22 cellular contexts compared by ENCODE assay signal in genomic region chr19:40630571-40631160, GRCh38. TPM values are rescaled to one million over a fixed set of nuclear protein-coding genes. Genes with fewer than 3 reads are reported as not detected.
A peak's percentile ranks its signal among the peaks of the same experiment; 100 is the strongest.
DNase-seq lines count a peak whose midpoint lies in the region; ATAC-seq, FAIRE-seq and TF ChIP-seq lines count a peak whose summit lies in the region.
"Had no signal": no experiment of that assay in that cellular context is flagged by ENCODE, and none has a peak within 500 bp of the region (broad histone marks: within the 10 kb centered on the region; RNA-seq: fewer than 3 reads in every experiment).

No MANE protein-coding gene starts in this region.

- H4K8ac ChIP-seq in mesenchymal stem cell (ENCODE audit: low read length), result peak overlapping the region; percentile 39

- H3K36me3 ChIP-seq in ascending aorta (peaks cover 34 to 35% of the 10 kb centered on the region in 2 donors), mesenchymal stem cell (ENCODE audit: control insufficient read depth in 1 of 2, insufficient read depth in 2 of 2, low read depth in 1 of 2, low read length in 2 of 2) (peaks cover 13 to 33% of the 10 kb centered on the region in 2 experiments)

- WGBS in A549 (ENCODE audit: missing lambda C conversion rate), result 73% methylated on average over 16 of the region's 16 CpGs
- WGBS in mesenchymal stem cell, result 92% methylated on average over 13 of the region's 16 CpGs

- H3K79me1 ChIP-seq in mesenchymal stem cell (replicated peaks; ENCODE audit: low read length, poor library complexity, severe bottlenecking), result no peaks in the 10 kb centered on the region

- CTCF ChIA-PET in A549 (lab: Yijun Ruan, JAX), result interaction anchor here (0.6 to 14.9 kb wide), 14 partner anchors 10 to 279 kb away, joined by 3 to 423 read pairs (median 3); partner anchors contain the start of gene LTBP4

- H3K9ac ChIP-seq in mesenchymal stem cell (ENCODE audit: low read length), result no peak overlapping the region
- H3K9ac ChIP-seq: GM23248 had no signal

- H3K18ac ChIP-seq in mesenchymal stem cell (ENCODE audit: low read depth in 1 of 2, low read length in 2 of 2), result peak overlapping the region in 1 of 2 experiments; percentile 5

- H2BK5ac ChIP-seq in mesenchymal stem cell (ENCODE audit: low read depth, low read length, poor library complexity, severe bottlenecking), result no peak overlapping the region

- TF ChIP-seq EP300 in A549 (IDR thresholded peaks at IDR 0.05), result no peak

- peak; percentile 39 for DNase-seq in NCI-H2227 treated with DMSO at 0.1 percent for 48 hours (lab: John Stamatoyannopoulos, UW)
- no peak for DNase-seq in NCI-H2227 (lab: John Stamatoyannopoulos, UW; ENCODE audit: unreplicated experiment)
- DNase-seq in A549 (ENCODE audit: low read depth in 1 of 2, low spot score in 1 of 2), result no peak
- DNase-seq in ascending aorta (ENCODE audit: low spot score in 2 of 2), result no peak
- no peak for DNase-seq in mesenchymal stem cell
- DNase-seq in NCI-H2196 (lab: John Stamatoyannopoulos, UW; ENCODE audit: unreplicated experiment), result no peak
- no peak for DNase-seq in NCI-H69 (lab: John Stamatoyannopoulos, UW)
- DNase-seq: CD8-positive, alpha-beta T cell; DMS79 treated with DMSO at 0.1 percent for 48 hours; GM23248; NCI-H1105; NCI-H1694 treated with DMSO at 0.1 percent for 48 hours; NCI-H2107; NCI-H526 treated with DMSO at 0.1 percent for 48 hours; NK-92 treated with Interleukin-12 subunit alpha and Interleukin-12 subunit beta, amount 100 ng/mL, for 24 hours had no signal

- ATAC-seq in A549, result no peak
- ATAC-seq in HG03460 (IDR thresholded peaks at IDR 0.05; ENCODE audit: unreplicated experiment), result no peak
- ATAC-seq: CD8-positive, alpha-beta T cell; GM12878 had no signal

- no peak for TF ChIP-seq CTCF in A549 (IDR thresholded peaks at IDR 0.05)
- no peak for TF ChIP-seq CTCF in ascending aorta (IDR thresholded peaks at IDR 0.05)

- no peak overlapping the region for H3K23ac ChIP-seq in mesenchymal stem cell (ENCODE audit: low read length in 2 of 2)

- no peak overlapping the region for H3K14ac ChIP-seq in mesenchymal stem cell (ENCODE audit: low read length in 2 of 2)

- no peak overlapping the region for H2BK15ac ChIP-seq in mesenchymal stem cell (ENCODE audit: low read depth, poor library complexity, severe bottlenecking)

- no peak overlapping the region for H3K4me3 ChIP-seq in A549
- no peak overlapping the region for H3K4me3 ChIP-seq in ascending aorta
- H3K4me3 ChIP-seq in mesenchymal stem cell (ENCODE audit: insufficient read depth in 1 of 2, low read depth in 1 of 2, low read length in 2 of 2), result no peak overlapping the region
- H3K4me3 ChIP-seq: GM12878, GM23248, SJSA1 had no signal

- POLR2A ChIA-PET in A549 (lab: Yijun Ruan, JAX), result no interaction called here

- no peak overlapping the region for H2BK120ac ChIP-seq in mesenchymal stem cell (ENCODE audit: low read depth, low read length)

- intact Hi-C loops in ascending aorta (cut with DNase I), result loop anchor here (10.0 kb wide), 1 partner anchor 326 kb away; no protein-coding TSS in a partner anchor

- H2AFZ ChIP-seq in mesenchymal stem cell (ENCODE audit: low read depth, low read length), result no peak overlapping the region
- H2AFZ ChIP-seq: GM23248 had no signal

- H2BK12ac ChIP-seq in mesenchymal stem cell (ENCODE audit: low read length in 2 of 2), result peak overlapping the region in 1 of 2 experiments; percentile 70

- no peak for TF ChIP-seq RAD21 in A549 (conservative IDR thresholded peaks at IDR 0.05 in 1 of 2, IDR thresholded peaks at IDR 0.05 in 1 of 2)

- no peaks in the 10 kb centered on the region for H3K9me3 ChIP-seq in A549
- no peaks in the 10 kb centered on the region for H3K9me3 ChIP-seq in ascending aorta
- no peaks in the 10 kb centered on the region for H3K9me3 ChIP-seq in mesenchymal stem cell (ENCODE audit: control insufficient read depth, low read length)
- H3K9me3 ChIP-seq: SJSA1 had no signal

- TF ChIP-seq POLR2A in A549 (IDR thresholded peaks at IDR 0.05; ENCODE audit: low read length), result no peak

- no peak for FAIRE-seq in A549 (lab: Jason Lieb, UNC)
- FAIRE-seq: G401.6, GM12878, GM18507 had no signal

- no peak overlapping the region for H3K4ac ChIP-seq in mesenchymal stem cell (ENCODE audit: low read depth in 1 of 2, low read length in 2 of 2)

- H4K91ac ChIP-seq in mesenchymal stem cell (ENCODE audit: low read length), result no peak overlapping the region

- H3K4me1 ChIP-seq in A549 (peaks cover 7% of the 10 kb centered on the region), ascending aorta (peaks cover 2 to 6% of the 10 kb centered on the region in 2 donors), mesenchymal stem cell (ENCODE audit: control insufficient read depth, insufficient read depth, low read depth, low read length) (peaks cover 17% of the 10 kb centered on the region)

- H3K4me2 ChIP-seq in A549, result no peak overlapping the region
- H3K4me2 ChIP-seq in mesenchymal stem cell (ENCODE audit: low read length, poor library complexity, severe bottlenecking), result no peak overlapping the region

- no peaks in the 10 kb centered on the region for H3K27me3 ChIP-seq in ascending aorta
- H3K27me3 ChIP-seq in mesenchymal stem cell (ENCODE audit: control insufficient read depth in 1 of 2, insufficient read depth in 1 of 2, low read length in 2 of 2), result peaks cover 4 to 6% of the 10 kb centered on the region in 2 experiments
- H3K27me3 ChIP-seq: SJSA1 had no signal

- H2AK5ac ChIP-seq in mesenchymal stem cell (ENCODE audit: low read length, severe bottlenecking), result no peak overlapping the region

- H3K27ac ChIP-seq in A549, result no peak overlapping the region
- peak overlapping the region; percentile 20 to 28 for H3K27ac ChIP-seq in ascending aorta
- no peak overlapping the region for H3K27ac ChIP-seq in mesenchymal stem cell (ENCODE audit: low read length, poor library complexity, severe bottlenecking)
- H3K27ac ChIP-seq: 22Rv1, GM23248, RWPE1, SJSA1 had no signal

TF ChIP-seq in A549, 52 proteins besides CTCF, POLR2A, EP300 and RAD21:
- TF ChIP-seq NFE2L2 (conservative IDR thresholded peaks at IDR 0.05; ENCODE audit: low read length), result no peak
- TF ChIP-seq MAFK (IDR thresholded peaks at IDR 0.05; ENCODE audit: partially characterized antibody), result peak; percentile 55

RNA-seq across cellular contexts. Expression of gene LTBP4, which starts 29.5 kb away (rescaled TPM):
- 23.1 and 32.0 TPM in 2 replicates for polyA plus RNA-seq in A549 (2011; rRNA removed)
- 65.2 and 69.3 TPM in 2 replicates for polyA plus RNA-seq in A549 (2012; cell fraction: cytosol; rRNA removed)
- 475 and 611 TPM in 2 replicates for polyA plus RNA-seq in A549 (2012; cell fraction: nucleus; rRNA removed)
- polyA plus RNA-seq in A549 (2017; fragmentation: RNase III; extraction: RNeasy Plus Mini Kit Qiagen cat#74134 plus additional on column Dnase treatment), result 37.7 to 51.1 TPM (median 43.2 TPM) in 3 replicates
- 16.3 and 26.9 TPM in 2 replicates for polyA minus RNA-seq in A549 (2011; rRNA and poly(A)+ RNA removed)
- total RNA-seq in ascending aorta, result 691 TPM
- polyA plus RNA-seq in mesenchymal stem cell (2013, experiment 1 of 2), result 122 TPM
- 113 TPM for polyA plus RNA-seq in mesenchymal stem cell (2013, experiment 2 of 2)

RNA-seq across cellular contexts. Expression of gene SHKBP1, which starts 54.0 kb away (rescaled TPM):
- polyA plus RNA-seq in A549 (2011; rRNA removed) (75.2 and 79.7 TPM in 2 replicates), A549 (2017; fragmentation: RNase III; extraction: RNeasy Plus Mini Kit Qiagen cat#74134 plus additional on column Dnase treatment) (94.9 to 128 TPM (median 123 TPM) in 3 replicates)
- polyA plus RNA-seq in A549 (2012; cell fraction: cytosol; rRNA removed), result 163 and 237 TPM in 2 replicates
- 317 and 432 TPM in 2 replicates for polyA plus RNA-seq in A549 (2012; cell fraction: nucleus; rRNA removed)
- 133 and 167 TPM in 2 replicates for polyA minus RNA-seq in A549 (2011; rRNA and poly(A)+ RNA removed)
- total RNA-seq in ascending aorta, result 192 TPM
- 112 TPM for polyA plus RNA-seq in mesenchymal stem cell (2013, experiment 1 of 2)
- polyA plus RNA-seq in mesenchymal stem cell (2013, experiment 2 of 2), result 108 TPM

RNA-seq across cellular contexts. Expression of gene NUMBL, which starts 59.8 kb away (rescaled TPM):
- polyA plus RNA-seq in A549 (2011; rRNA removed), result 19.4 and 21.1 TPM in 2 replicates
- 41.5 and 47.8 TPM in 2 replicates for polyA plus RNA-seq in A549 (2012; cell fraction: cytosol; rRNA removed)
- 114 and 125 TPM in 2 replicates for polyA plus RNA-seq in A549 (2012; cell fraction: nucleus; rRNA removed)
- polyA plus RNA-seq in A549 (2017; fragmentation: RNase III; extraction: RNeasy Plus Mini Kit Qiagen cat#74134 plus additional on column Dnase treatment), result 26.6 to 29.7 TPM (median 28.7 TPM) in 3 replicates
- polyA minus RNA-seq in A549 (2011; rRNA and poly(A)+ RNA removed), result 13.8 and 13.9 TPM in 2 replicates
- total RNA-seq in ascending aorta, result 360 TPM
- 35.4 TPM for polyA plus RNA-seq in mesenchymal stem cell (2013, experiment 1 of 2)
- 35.3 TPM for polyA plus RNA-seq in mesenchymal stem cell (2013, experiment 2 of 2)

Comparison
In these comparisons a context has a peak if more than half of its experiments do, and no peak if none do; other contexts are left out.
1. H3K27ac ChIP-seq: peak in ascending aorta (2 of 2); none in A549 (0 of 2) and mesenchymal stem cell (single experiment).